18 cellular contexts compared by ENCODE assay signal in the genomic region with DNA sequence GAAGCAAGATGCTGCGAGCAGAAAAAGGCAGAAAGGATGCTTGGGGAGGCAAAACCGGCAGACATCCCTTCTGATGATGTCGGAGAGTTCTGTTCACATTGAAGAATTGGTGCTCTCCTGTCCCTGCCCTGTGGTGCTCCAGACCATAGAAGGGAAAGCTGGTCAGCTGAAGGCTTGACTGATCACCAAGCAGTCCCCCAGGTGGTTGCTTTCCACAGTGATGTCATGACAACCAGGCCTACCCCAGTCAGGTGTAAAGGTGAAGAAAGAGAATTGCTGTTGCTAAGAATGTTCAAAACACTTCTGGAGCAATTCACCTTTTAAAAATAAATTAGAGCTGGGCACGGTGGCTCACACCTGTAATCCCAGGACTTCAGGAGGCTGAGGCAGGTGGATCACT. TPM values are rescaled to one million over a fixed set of nuclear protein-coding genes. Genes with fewer than 3 reads are reported as not detected.
"Had no signal": no experiment of that assay in that cellular context is flagged by ENCODE, and none has a peak within 500 bp of the region (broad histone marks: within the 10 kb centered on the region; RNA-seq: fewer than 3 reads in every experiment).

No MANE protein-coding gene starts in this region.

- H3K36me3 ChIP-seq: breast epithelium, lower lobe of right lung, neutrophil, upper lobe of left lung had no signal

- H3K9me3 ChIP-seq: breast epithelium, lower lobe of right lung, neutrophil, upper lobe of left lung had no signal

- H3K4me1 ChIP-seq: breast epithelium, parathyroid adenoma had no signal

- H3K27me3 ChIP-seq: breast epithelium, dorsolateral prefrontal cortex, neutrophil, upper lobe of left lung had no signal

- H3K4me3 ChIP-seq: breast epithelium, dorsolateral prefrontal cortex, lower lobe of right lung, upper lobe of left lung had no signal

- H3K27ac ChIP-seq: breast epithelium, dorsolateral prefrontal cortex, lower lobe of right lung, neutrophil, parathyroid adenoma, upper lobe of left lung had no signal

- DNase-seq: activated CD4-positive, alpha-beta T cell treated with anti-CD3 and anti-CD28 coated beads, Interleukin-2, amount 50 U/mL, for 1 hour; activated CD4-positive, CD25-positive, alpha-beta regulatory T cell; activated CD8-positive, alpha-beta memory T cell treated with anti-CD3 and anti-CD28 coated beads for 24 hours; activated naive CD8-positive, alpha-beta T cell treated with anti-CD3 and anti-CD28 coated beads, Interleukin-2, amount 10 ng/mL, durations not matched to agents 7 days and 5 days; anterior cingulate cortex; dorsolateral prefrontal cortex; endodermal cell; hypothalamus; lower lobe of right lung; stimulated activated CD4-positive, alpha-beta T cell treated with anti-CD3 and anti-CD28 coated beads, Interleukin-2, amount 100 ng/mL, for 48 hours; upper lobe of left lung had no signal

RNA-seq across cellular contexts. Expression of gene OPTC, which starts 59.5 kb away (rescaled TPM):
- total RNA-seq: activated naive CD8-positive, alpha-beta T cell treated with anti-CD3 and anti-CD28 coated beads, Interleukin-2, amount 10 ng/mL, durations not matched to agents 7 days and 5 days; breast epithelium; glomerular endothelial cell; kidney epithelial cell; lower lobe of right lung; skeletal muscle tissue; upper lobe of left lung had no signal
- polyA plus RNA-seq: esophagus had no signal
